6 cellular contexts compared by ENCODE assay signal in genomic region chr11:54645606-54646005, GRCh38. TPM values are rescaled to one million over a fixed set of nuclear protein-coding genes. Genes with fewer than 3 reads are reported as not detected.
"Had no signal": no experiment of that assay in that cellular context is flagged by ENCODE, and none has a peak within 500 bp of the region (broad histone marks: within the 10 kb centered on the region; RNA-seq: fewer than 3 reads in every experiment).

No MANE protein-coding gene starts in this region.

RNA-seq across cellular contexts. Expression of gene OR4C46, which starts 41.8 kb away (rescaled TPM):
- total RNA-seq: HT-29; M059J; NCI-H460; OCI-LY7; SJSA1; T-helper 1 cell treated with Interleukin-12 subunit alpha and Interleukin-12 subunit beta and Interleukin-4 antibody, amounts not matched to agents 30 ng/mL and 1 ng/mL, for 36 hours had no signal
